In genomic region chr16:17470871-17471744, GRCh38 we compare ENCODE assay signal across 8 cellular contexts. TPM values are rescaled to one million over a fixed set of nuclear protein-coding genes. Genes with fewer than 3 reads are reported as not detected.
DNase-seq lines count a peak whose midpoint lies in the region; ATAC-seq lines count a peak whose summit lies in the region.

A gene with protein sequence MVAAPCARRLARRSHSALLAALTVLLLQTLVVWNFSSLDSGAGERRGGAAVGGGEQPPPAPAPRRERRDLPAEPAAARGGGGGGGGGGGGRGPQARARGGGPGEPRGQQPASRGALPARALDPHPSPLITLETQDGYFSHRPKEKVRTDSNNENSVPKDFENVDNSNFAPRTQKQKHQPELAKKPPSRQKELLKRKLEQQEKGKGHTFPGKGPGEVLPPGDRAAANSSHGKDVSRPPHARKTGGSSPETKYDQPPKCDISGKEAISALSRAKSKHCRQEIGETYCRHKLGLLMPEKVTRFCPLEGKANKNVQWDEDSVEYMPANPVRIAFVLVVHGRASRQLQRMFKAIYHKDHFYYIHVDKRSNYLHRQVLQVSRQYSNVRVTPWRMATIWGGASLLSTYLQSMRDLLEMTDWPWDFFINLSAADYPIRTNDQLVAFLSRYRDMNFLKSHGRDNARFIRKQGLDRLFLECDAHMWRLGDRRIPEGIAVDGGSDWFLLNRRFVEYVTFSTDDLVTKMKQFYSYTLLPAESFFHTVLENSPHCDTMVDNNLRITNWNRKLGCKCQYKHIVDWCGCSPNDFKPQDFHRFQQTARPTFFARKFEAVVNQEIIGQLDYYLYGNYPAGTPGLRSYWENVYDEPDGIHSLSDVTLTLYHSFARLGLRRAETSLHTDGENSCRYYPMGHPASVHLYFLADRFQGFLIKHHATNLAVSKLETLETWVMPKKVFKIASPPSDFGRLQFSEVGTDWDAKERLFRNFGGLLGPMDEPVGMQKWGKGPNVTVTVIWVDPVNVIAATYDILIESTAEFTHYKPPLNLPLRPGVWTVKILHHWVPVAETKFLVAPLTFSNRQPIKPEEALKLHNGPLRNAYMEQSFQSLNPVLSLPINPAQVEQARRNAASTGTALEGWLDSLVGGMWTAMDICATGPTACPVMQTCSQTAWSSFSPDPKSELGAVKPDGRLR (minus strand): TSS chr16:17470960. CDS start chr16:17470796, 164 bp downstream.

- H3K4ac ChIP-seq in mesendoderm (ENCODE audit: low read depth, low read length): no peak within 1 kb of the TSS

- no peak within 1 kb of the TSS for H4K5ac ChIP-seq in mesendoderm (ENCODE audit: low read length)

- H3K27me3 ChIP-seq in CD4-positive, alpha-beta memory T cell (ENCODE audit: insufficient read depth, low read length): no peaks in the 10 kb centered on the region
- no peaks in the 10 kb centered on the region for H3K27me3 ChIP-seq in mesendoderm (ENCODE audit: insufficient read depth, low read length, poor library complexity)
- H3K27me3 ChIP-seq in subcutaneous abdominal adipose tissue (ENCODE audit: control insufficient read depth in 5 of 5, insufficient read depth in 4 of 5, low read length in 5 of 5): peaks cover 0 to 8% (median 0%) of the 10 kb centered on the region in 5 donors

- no peak within 1 kb of the TSS for H2BK5ac ChIP-seq in mesendoderm (ENCODE audit: low read length)

- POLR2A ChIA-PET in CD4-positive, alpha-beta memory T cell (lab: Charles Lee; ENCODE audit: partially characterized antibody): interaction anchor here (0.6 to 1.2 kb wide), 3 partner anchors 65 to 131 kb away, joined by 3 read pairs; no protein-coding TSS in a partner anchor

- H3K4me1 Mint-ChIP-seq in CD4-positive, alpha-beta memory T cell: peaks cover 39 to 74% (median 46%) of the 10 kb centered on the region in 4 donors
- peaks cover 43 to 45% of the 10 kb centered on the region in 2 donors for H3K4me1 Mint-ChIP-seq in effector memory CD8-positive, alpha-beta T cell (ENCODE audit: low read depth in 2 of 2)

- intact Hi-C loops in CD4-positive, alpha-beta memory T cell (cut with micrococcal nuclease): loop anchor here (1.0 to 5.0 kb wide), 2 partner anchors 107 to 609 kb away; no protein-coding TSS in a partner anchor

- H3K4me2 ChIP-seq in mesendoderm (ENCODE audit: low read length): peak within 1 kb of the TSS; percentile 79

- no CpG with 5 or more reads among the region's 44 CpGs for WGBS in mesendoderm (ENCODE audit: extremely low coverage, insufficient coverage, low lambda C conversion rate)

- peak within 1 kb of the TSS; percentile 56 for H3K9ac ChIP-seq in mesendoderm (ENCODE audit: low read length)
- peak within 1 kb of the TSS; percentile 56 to 98 (median 74) for H3K9ac ChIP-seq in subcutaneous abdominal adipose tissue (ENCODE audit: low read length in 5 of 5)

- peak within 1 kb of the TSS; percentile 91 to 97 (median 95) for H3K27ac Mint-ChIP-seq in CD4-positive, alpha-beta memory T cell
- peak within 1 kb of the TSS; percentile 83 to 90 for H3K27ac Mint-ChIP-seq in effector memory CD8-positive, alpha-beta T cell

- H3K36me3 Mint-ChIP-seq in CD4-positive, alpha-beta memory T cell: peaks cover 4 to 8% of the 10 kb centered on the region in 2 donors
- H3K36me3 Mint-ChIP-seq in effector memory CD8-positive, alpha-beta T cell (ENCODE audit: insufficient read depth): peaks cover 17% of the 10 kb centered on the region

- no peaks in the 10 kb centered on the region for H3K36me3 ChIP-seq in CD4-positive, alpha-beta memory T cell (ENCODE audit: insufficient read depth, low read length)
- no peaks in the 10 kb centered on the region for H3K36me3 ChIP-seq in mesendoderm (ENCODE audit: control insufficient read depth, insufficient read depth, low read length)
- no peaks in the 10 kb centered on the region for H3K36me3 ChIP-seq in subcutaneous abdominal adipose tissue (ENCODE audit: control insufficient read depth in 5 of 5, insufficient read depth in 5 of 5, low read length in 5 of 5)

- H4K8ac ChIP-seq in mesendoderm (ENCODE audit: low read depth, low read length): no peak within 1 kb of the TSS

- H3K4me3 Mint-ChIP-seq in CD4-positive, alpha-beta memory T cell: peak within 1 kb of the TSS; percentile 89 to 100 (median 95)
- H3K4me3 Mint-ChIP-seq in effector memory CD8-positive, alpha-beta T cell: peak within 1 kb of the TSS; percentile 81 to 87

- H3K4me1 ChIP-seq in CD4-positive, alpha-beta memory T cell (ENCODE audit: insufficient read depth, low read length): peaks cover 41% of the 10 kb centered on the region
- H3K4me1 ChIP-seq in mesendoderm (ENCODE audit: control insufficient read depth, low read depth, low read length) (peaks cover 4% of the 10 kb centered on the region), subcutaneous abdominal adipose tissue (ENCODE audit: control insufficient read depth in 5 of 5, insufficient read depth in 5 of 5, low read length in 5 of 5) (peaks cover 5 to 53% (median 50%) of the 10 kb centered on the region in 5 donors)

- H2BK15ac ChIP-seq in mesendoderm (replicated peaks; ENCODE audit: low read depth): no peak within 1 kb of the TSS

- H3K23ac ChIP-seq in mesendoderm (ENCODE audit: low read length): peak within 1 kb of the TSS; percentile 29

- H3K27me3 Mint-ChIP-seq in CD4-positive, alpha-beta memory T cell: no peaks in the 10 kb centered on the region
- no peaks in the 10 kb centered on the region for H3K27me3 Mint-ChIP-seq in effector memory CD8-positive, alpha-beta T cell

- peak within 1 kb of the TSS; percentile 93 for H3K18ac ChIP-seq in mesendoderm (ENCODE audit: low read length)

- no peak within 1 kb of the TSS for H2AK5ac ChIP-seq in mesendoderm (ENCODE audit: low read length)

- H3K79me2 ChIP-seq in mesendoderm (ENCODE audit: control insufficient read depth, insufficient read depth, low read length): peaks cover 3% of the 10 kb centered on the region

- peak within 1 kb of the TSS; percentile 81 for H3K56ac ChIP-seq in mesendoderm (ENCODE audit: low read length)

- peak within 1 kb of the TSS; percentile 56 for H3K27ac ChIP-seq in CD4-positive, alpha-beta memory T cell (ENCODE audit: low read depth, low read length)
- H3K27ac ChIP-seq in mesendoderm (ENCODE audit: low read depth, low read length): no peak within 1 kb of the TSS
- H3K27ac ChIP-seq in subcutaneous abdominal adipose tissue (ENCODE audit: low read depth, low read length): peak within 1 kb of the TSS; percentile 97

- H2BK120ac ChIP-seq in mesendoderm (ENCODE audit: low read depth, low read length): no peak within 1 kb of the TSS

- H3K4me3 ChIP-seq in CD4-positive, alpha-beta memory T cell (ENCODE audit: low read length in 2 of 2): peak within 1 kb of the TSS; percentile 65 to 68
- H3K4me3 ChIP-seq in mesendoderm (ENCODE audit: low read length): peak within 1 kb of the TSS; percentile 57
- H3K4me3 ChIP-seq in subcutaneous abdominal adipose tissue (ENCODE audit: low read depth in 1 of 5, low read length in 5 of 5): peak within 1 kb of the TSS; percentile 68 to 90 (median 77)

- CTCF ChIA-PET in CD4-positive, alpha-beta memory T cell (lab: Charles Lee; ENCODE audit: partially characterized antibody): interaction anchor here (0.7 to 1.3 kb wide), 2 partner anchors 9 to 279 kb away, joined by 3 read pairs; no protein-coding TSS in a partner anchor

- no peaks in the 10 kb centered on the region for H3K9me3 ChIP-seq in CD4-positive, alpha-beta memory T cell (ENCODE audit: control insufficient read depth in 1 of 2, low read length in 2 of 2)
- H3K9me3 ChIP-seq in subcutaneous abdominal adipose tissue (ENCODE audit: control insufficient read depth in 5 of 5, low read length in 5 of 5): no peaks in the 10 kb centered on the region

- no peak for ATAC-seq in effector memory CD8-positive, alpha-beta T cell (replicated peaks)
- no peak for ATAC-seq in GM19467 (IDR thresholded peaks at IDR 0.05; ENCODE audit: unreplicated experiment)

- DNase-seq in CD4-positive, alpha-beta memory T cell: peak; percentile 40 to 62 (median 47)
- peak; percentile 40 for DNase-seq in MV-4-11 (lab: John Stamatoyannopoulos, UW)
- peak; percentile 57 for DNase-seq in activated CD4-positive, alpha-beta T cell treated with anti-CD3 and anti-CD28 coated beads, Interleukin-2, amount 50 U/mL, for 1 hour
- DNase-seq in effector memory CD8-positive, alpha-beta T cell: peak in 1 of 3 experiments; percentile 31
- DNase-seq in mesendoderm: peak; percentile 65
- no peak for DNase-seq in HK-2 (ENCODE audit: unreplicated experiment)

- H3K9me3 Mint-ChIP-seq in CD4-positive, alpha-beta memory T cell: peaks cover 0 to 3% (median 0%) of the 10 kb centered on the region in 8 donors
- no peaks in the 10 kb centered on the region for H3K9me3 Mint-ChIP-seq in effector memory CD8-positive, alpha-beta T cell

- peaks cover 1% of the 10 kb centered on the region for H3K79me1 ChIP-seq in mesendoderm (ENCODE audit: low read length)

RNA-seq across cellular contexts. Expression of the gene that starts here (rescaled TPM):
- total RNA-seq in CD4-positive, alpha-beta memory T cell: 10 to 100 TPM; 46.3 to 48.5 TPM
- polyA plus RNA-seq in CD4-positive, alpha-beta memory T cell: 1 to 10 TPM; 1.4 to 2.8 TPM
- polyA plus RNA-seq in mesendoderm (2013, experiment 1 of 2): 7.2 TPM
- 6.8 TPM for polyA plus RNA-seq in mesendoderm (2013, experiment 2 of 2)
